Comparison of ENCODE assay signal across 8 cellular contexts in the genomic region with DNA sequence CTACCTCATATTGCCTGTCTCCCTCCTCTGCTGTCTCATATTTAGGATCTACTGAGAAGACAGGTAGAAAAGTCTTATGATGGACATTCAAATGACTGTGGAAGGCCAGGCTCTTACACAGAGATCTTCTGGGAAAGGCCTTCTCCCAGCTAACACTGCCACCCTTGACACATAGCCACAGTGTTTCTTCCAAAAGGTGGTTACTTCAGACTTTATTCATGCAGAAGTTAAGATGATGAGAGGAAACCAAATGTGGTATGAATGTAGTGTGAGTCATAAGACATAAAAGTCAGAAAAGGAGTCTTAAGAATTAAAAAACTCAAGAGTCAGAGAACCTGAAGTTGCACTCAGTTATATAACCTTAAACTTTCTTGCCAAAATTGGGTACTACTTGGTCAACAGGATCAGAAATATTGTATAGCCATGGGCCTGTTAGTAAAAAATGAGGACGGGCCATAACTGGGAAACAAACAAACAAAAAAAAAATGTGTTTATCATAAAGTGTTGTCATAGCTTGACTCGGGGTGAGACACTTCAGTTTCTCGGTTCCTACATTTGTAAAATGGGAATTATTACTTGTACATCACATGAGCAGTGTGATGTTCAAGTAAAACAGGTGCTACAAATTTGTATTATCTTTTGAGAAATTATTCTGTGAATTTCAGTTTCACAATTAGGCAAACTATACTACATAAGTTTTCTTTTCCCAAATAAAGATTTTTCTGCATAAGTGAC. TPM values are rescaled to one million over a fixed set of nuclear protein-coding genes. Genes with fewer than 3 reads are reported as not detected.
DNase-seq lines count a peak whose midpoint lies in the region; ATAC-seq and TF ChIP-seq lines count a peak whose summit lies in the region.

No MANE protein-coding gene starts in this region.

- ATAC-seq in HG02588 (IDR thresholded peaks at IDR 0.05; ENCODE audit: unreplicated experiment) = peak; percentile 27
- peak; percentile 70 to 71 for ATAC-seq in natural killer cell treated with Interleukin-12 subunit alpha and Interleukin-12 subunit beta and Interleukin-15 and Interleukin-18, amount 100 ng/mL, for 72 hours
- no peak for ATAC-seq in left colon

- peaks cover 13% of the 10 kb centered on the region; the same call in 1 of the 2 replicates for H4K20me1 ChIP-seq in OCI-LY7 (ENCODE audit: insufficient read depth, low read length)

- H3K27ac Mint-ChIP-seq in brain = peak overlapping the region in 2 of 5 experiments; percentile 88 to 96
- H3K27ac Mint-ChIP-seq in natural killer cell treated with Interleukin-12 subunit alpha and Interleukin-12 subunit beta and Interleukin-15 and Interleukin-18, amount 100 ng/mL, for 72 hours = peak overlapping the region; percentile 99

- H3K4me3 ChIP-seq in GM12865 (ENCODE audit: low read depth, low read length) (no peak overlapping the region), OCI-LY7 (ENCODE audit: low read depth, low read length, poor library complexity, severe bottlenecking) (peak overlapping the region; percentile 85)

- peak overlapping the region; percentile 88 for H2AFZ ChIP-seq in OCI-LY7 (ENCODE audit: low read length)

- peaks cover 0 to 10% (median 0%) of the 10 kb centered on the region in 5 experiments for H3K9me3 Mint-ChIP-seq in brain
- no peaks in the 10 kb centered on the region for H3K9me3 Mint-ChIP-seq in natural killer cell treated with Interleukin-12 subunit alpha and Interleukin-12 subunit beta and Interleukin-15 and Interleukin-18, amount 100 ng/mL, for 72 hours

- POLR2A ChIA-PET in OCI-LY7 (lab: Charles Lee) = interaction anchor here (0.6 to 3.9 kb wide), 15 partner anchors 11 to 919 kb away, joined by 3 to 50 read pairs (median 4); a partner anchor contains a TSS

- DNase-seq in GM12865 (ENCODE audit: low read depth) (peak; percentile 51), OCI-LY7 (ENCODE audit: low spot score) (peak; percentile 18), NCI-H774 (lab: John Stamatoyannopoulos, UW) (no peak), left colon (no peak), NCI-H2081 treated with DMSO at 0.1 percent for 48 hours (lab: John Stamatoyannopoulos, UW) (no peak)
- DNase-seq in natural killer cell treated with Interleukin-12 subunit alpha and Interleukin-12 subunit beta and Interleukin-15 and Interleukin-18, amount 100 ng/mL, for 72 hours (ENCODE audit: low spot score) = peak; percentile 64

- peaks cover 40% of the 10 kb centered on the region for H3K4me1 Mint-ChIP-seq in brain
- H3K4me1 Mint-ChIP-seq in natural killer cell treated with Interleukin-12 subunit alpha and Interleukin-12 subunit beta and Interleukin-15 and Interleukin-18, amount 100 ng/mL, for 72 hours (ENCODE audit: low read depth in 2 of 2) = peaks cover 52 to 67% of the 10 kb centered on the region in 2 donors

- no peaks in the 10 kb centered on the region for H3K9me2 ChIP-seq in OCI-LY7 (ENCODE audit: insufficient read depth, low read length)

- H3K36me3 Mint-ChIP-seq in brain = no peaks in the 10 kb centered on the region
- no peaks in the 10 kb centered on the region for H3K36me3 Mint-ChIP-seq in natural killer cell treated with Interleukin-12 subunit alpha and Interleukin-12 subunit beta and Interleukin-15 and Interleukin-18, amount 100 ng/mL, for 72 hours

- intact Hi-C loops in OCI-LY7 (cut with micrococcal nuclease; ENCODE audit: unreplicated experiment) = loop anchor here (5.0 to 10.0 kb wide), 4 partner anchors 159 to 1158 kb away; a partner anchor contains a TSS
- intact Hi-C loops in left colon (cut with DNase I, micrococcal nuclease) = no loop called here

- H3K27me3 Mint-ChIP-seq in brain = peaks cover 7% of the 10 kb centered on the region
- H3K27me3 Mint-ChIP-seq in natural killer cell treated with Interleukin-12 subunit alpha and Interleukin-12 subunit beta and Interleukin-15 and Interleukin-18, amount 100 ng/mL, for 72 hours = no peaks in the 10 kb centered on the region

- no TSS peak for BruUV-seq in OCI-LY7 (replicated peaks; lab: Mats Ljungman, UMichigan)

- TF ChIP-seq CTCF in GM12865 (IDR thresholded peaks at IDR 0.05; ENCODE audit: insufficient read depth, low read depth, low read length, missing control alignments) (no peak), OCI-LY7 (conservative IDR thresholded peaks at IDR 0.05; ENCODE audit: low read length) (no peak), brain (conservative IDR thresholded peaks at IDR 0.05) (no peak)

- H3K36me3 ChIP-seq in OCI-LY7 (ENCODE audit: insufficient read depth, low read length) = peaks cover 12% of the 10 kb centered on the region

- H3K79me2 ChIP-seq in OCI-LY7 (ENCODE audit: insufficient read depth, low read depth, low read length) = peaks cover 31% of the 10 kb centered on the region

- CTCF ChIA-PET in OCI-LY7 (lab: Charles Lee; ENCODE audit: unreplicated experiment) = interaction anchor here (0.7 to 1.9 kb wide), 4 partner anchors 10 to 143 kb away, joined by 3 to 9 read pairs (median 3); no protein-coding TSS in a partner anchor

- H3K4me2 ChIP-seq in OCI-LY7 (ENCODE audit: low read length) = peak overlapping the region; percentile 82

- peak overlapping the region in 4 of 5 experiments; percentile 85 to 92 (median 86) for H3K4me3 Mint-ChIP-seq in brain
- H3K4me3 Mint-ChIP-seq in natural killer cell treated with Interleukin-12 subunit alpha and Interleukin-12 subunit beta and Interleukin-15 and Interleukin-18, amount 100 ng/mL, for 72 hours = peak overlapping the region; percentile 89

- peak overlapping the region; percentile 85 for H3K27ac ChIP-seq in OCI-LY7 (ENCODE audit: low read depth, low read length, poor library complexity, severe bottlenecking)

- H3K9me3 ChIP-seq in OCI-LY7 (ENCODE audit: low read length) = peaks cover 12% of the 10 kb centered on the region; the same call in 1 of the 2 replicates

- H3K4me1 ChIP-seq in OCI-LY7 (ENCODE audit: insufficient read depth, low read length, poor library complexity, severe bottlenecking) = peaks cover 58% of the 10 kb centered on the region

RNA-seq across cellular contexts. Expression of a gene that starts 1.2 kb away (rescaled TPM):
- 11.4 and 17.4 TPM in 2 replicates for total RNA-seq in OCI-LY7 (2014; rRNA removed; shearing (Covaris generic))
- total RNA-seq in OCI-LY7 (2022) (43.0 and 46.4 TPM in 2 replicates), left colon (10 to 100 TPM; 37.2 to 40.0 TPM)
- polyA plus RNA-seq in brain (ENCODE audit: insufficient read depth, low read depth, low replicate concordance) = 0.34 TPM
- 10 to 100 TPM; 26.1 to 27.7 TPM for total RNA-seq in natural killer cell treated with Interleukin-12 subunit alpha and Interleukin-12 subunit beta and Interleukin-15 and Interleukin-18, amount 100 ng/mL, for 72 hours

Comparison
In these comparisons a context has a peak if more than half of its experiments do, and no peak if none do; other contexts are left out.
1. DNase-seq: peak in GM12865 (single experiment), OCI-LY7 (single experiment) and natural killer cell treated with Interleukin-12 subunit alpha and Interleukin-12 subunit beta and Interleukin-15 and Interleukin-18, amount 100 ng/mL, for 72 hours (single experiment); none in NCI-H774 (single experiment), left colon (0 of 2) and NCI-H2081 treated with DMSO at 0.1 percent for 48 hours (single experiment).